Comparison of ENCODE assay signal across 10 cellular contexts in genomic region chr7:13090959-13091358, GRCh38.
"Had no signal": no experiment of that assay in that cellular context is flagged by ENCODE, and none has a peak within 500 bp of the region (broad histone marks: within the 10 kb centered on the region; RNA-seq: fewer than 3 reads in every experiment).

No MANE protein-coding gene starts in this region.

- H3K27ac Mint-ChIP-seq: GM23338, H9, HFFc6 had no signal

- DNase-seq: GM23248, GOT3, H7, H9, HCEC 1CT, HFFc6 had no signal

- H2AFZ ChIP-seq: GM23248, GM23338 had no signal

- H3K9ac ChIP-seq: GM23248 had no signal

- H3K9me3 Mint-ChIP-seq: GM23338 had no signal

- H3K36me3 ChIP-seq: HAP-1 had no signal

- FAIRE-seq: H1 had no signal

- H3K27ac ChIP-seq: GM23248 had no signal

- ATAC-seq: GM23338, HCT116 had no signal

- H3K9me3 ChIP-seq: HAP-1 had no signal

- H3K4me1 Mint-ChIP-seq: GM23338, H9 had no signal

- H3K4me1 ChIP-seq: HAP-1 had no signal

- H3K4me2 ChIP-seq: GM23338 had no signal

- H3K4me3 Mint-ChIP-seq: GM23338, H9, HFFc6 had no signal

- H3K4me3 ChIP-seq: GM23248, GM23338, HAP-1 had no signal
